10 cellular contexts compared by ENCODE assay signal in the genomic region with DNA sequence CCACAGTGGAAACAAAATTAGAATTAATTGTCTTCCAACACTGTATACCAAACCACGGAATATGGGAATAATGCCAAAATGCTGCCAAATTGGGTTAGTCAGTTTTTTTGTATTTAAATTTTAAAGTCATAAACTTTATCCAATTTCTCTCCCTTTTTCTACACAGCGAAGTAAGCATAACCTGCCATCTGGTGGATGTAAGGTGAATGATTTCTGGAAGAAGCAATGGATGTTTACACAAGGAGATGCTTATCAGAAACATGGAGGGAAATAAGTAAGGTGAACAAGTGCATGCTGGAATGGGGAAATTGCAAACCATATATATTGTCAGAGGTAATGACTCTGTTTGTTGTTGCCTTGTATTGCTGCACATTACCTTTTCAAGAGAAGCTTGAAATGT.
DNase-seq lines count a peak whose midpoint lies in the region; ATAC-seq, FAIRE-seq and TF ChIP-seq lines count a peak whose summit lies in the region.
"Had no signal": no experiment of that assay in that cellular context is flagged by ENCODE, and none has a peak within 500 bp of the region (broad histone marks: within the 10 kb centered on the region; RNA-seq: fewer than 3 reads in every experiment).

No MANE protein-coding gene starts in this region.

- H3K9me3 Mint-ChIP-seq in activated T-cell treated with anti-CD3 and anti-CD28 coated beads, Interleukin-2, amount 50 U/mL, for 4 hours = no peaks in the 10 kb centered on the region
- H3K9me3 Mint-ChIP-seq in T-cell = peaks cover 7 to 24% (median 20%) of the 10 kb centered on the region in 3 donors

- H3K4me3 ChIP-seq in GM12865 (ENCODE audit: low read depth, low read length) = no peak overlapping the region
- H3K4me3 ChIP-seq in epithelial cell of esophagus (ENCODE audit: low read length) = no peak overlapping the region
- H3K4me3 ChIP-seq: suprapubic skin had no signal

- DNase-seq in GM12865 (ENCODE audit: low read depth) = peak; percentile 4
- DNase-seq in NCI-H748 treated with DMSO at 0.1 percent for 48 hours (lab: John Stamatoyannopoulos, UW) = peak; percentile 9
- peak; percentile 32 for DNase-seq in epithelial cell of esophagus (ENCODE audit: low read depth)
- DNase-seq in activated T-cell treated with anti-CD3 and anti-CD28 coated beads, Interleukin-2, amount 50 U/mL, for 4 hours = no peak
- no peak for DNase-seq in T-cell
- DNase-seq in stimulated activated CD4-positive, alpha-beta T cell treated with anti-CD3 and anti-CD28 coated beads, Interleukin-2, amount 100 ng/mL, for 48 hours = no peak
- DNase-seq: brain microvascular endothelial cell had no signal

- CTCF ChIA-PET in T-cell (lab: Charles Lee) = no interaction called here

- no peaks in the 10 kb centered on the region for H3K4me1 Mint-ChIP-seq in activated T-cell treated with anti-CD3 and anti-CD28 coated beads, Interleukin-2, amount 50 U/mL, for 4 hours (ENCODE audit: low read depth)
- H3K4me1 Mint-ChIP-seq in T-cell = no peaks in the 10 kb centered on the region

- no peak for ATAC-seq in GM21360 (IDR thresholded peaks at IDR 0.05; ENCODE audit: unreplicated experiment)
- no peak for ATAC-seq in activated T-cell treated with anti-CD3 and anti-CD28 coated beads, Interleukin-2, amount 50 U/mL, for 4 hours
- no peak for ATAC-seq in T-cell (replicated peaks in 1 of 4)

- TF ChIP-seq CTCF in GM12865 (IDR thresholded peaks at IDR 0.05; ENCODE audit: insufficient read depth, low read depth, low read length, missing control alignments) = no peak
- TF ChIP-seq CTCF in epithelial cell of esophagus (IDR thresholded peaks at IDR 0.05; ENCODE audit: insufficient read depth, low read depth, low read length, missing control alignments) = peak; percentile 51

- H3K36me3 Mint-ChIP-seq in activated T-cell treated with anti-CD3 and anti-CD28 coated beads, Interleukin-2, amount 50 U/mL, for 4 hours (ENCODE audit: insufficient read depth) = no peaks in the 10 kb centered on the region
- H3K36me3 Mint-ChIP-seq in T-cell = no peaks in the 10 kb centered on the region

- no peak overlapping the region for H3K4me3 Mint-ChIP-seq in activated T-cell treated with anti-CD3 and anti-CD28 coated beads, Interleukin-2, amount 50 U/mL, for 4 hours
- H3K4me3 Mint-ChIP-seq in T-cell = no peak overlapping the region

- no peak overlapping the region for H3K27ac Mint-ChIP-seq in T-cell

- no peaks in the 10 kb centered on the region for H3K27me3 Mint-ChIP-seq in activated T-cell treated with anti-CD3 and anti-CD28 coated beads, Interleukin-2, amount 50 U/mL, for 4 hours (ENCODE audit: low read depth)
- no peaks in the 10 kb centered on the region for H3K27me3 Mint-ChIP-seq in T-cell

- POLR2A ChIA-PET in T-cell (lab: Charles Lee) = no interaction called here

- FAIRE-seq in A204.1 (lab: Jason Lieb, UNC) = peak; percentile 88

Comparison
In these comparisons a context has a peak if more than half of its experiments do, and no peak if none do; other contexts are left out.
1. DNase-seq: peak in GM12865 (single experiment), NCI-H748 treated with DMSO at 0.1 percent for 48 hours (single experiment) and epithelial cell of esophagus (single experiment); none in activated T-cell treated with anti-CD3 and anti-CD28 coated beads, Interleukin-2, amount 50 U/mL, for 4 hours (single experiment), T-cell (0 of 34) and stimulated activated CD4-positive, alpha-beta T cell treated with anti-CD3 and anti-CD28 coated beads, Interleukin-2, amount 100 ng/mL, for 48 hours (0 of 2).